1 cellular context compared by ENCODE assay signal in genomic region chrX:93673869-93674271, GRCh38.
TF ChIP-seq lines count a peak whose summit lies in the region.

FAM133A (plus strand) TSS chrX:93674206; CDS start chrX:93709420, 35,214 bp downstream.

TF ChIP-seq in GM23338, 12 proteins besides CTCF, POLR2A, EP300 and RAD21 (continued from another document):
- no peak for TF ChIP-seq ZNF462 (CRISPR knock-in tag; IDR thresholded peaks at IDR 0.05)
- no peak for TF ChIP-seq EZH2 (IDR thresholded peaks at IDR 0.05; ENCODE audit: low read depth, unreplicated experiment)
